In genomic region chr3:12543497-12543896, GRCh38 we compare ENCODE assay signal across 13 cellular contexts. TPM values are rescaled to one million over a fixed set of nuclear protein-coding genes. Genes with fewer than 3 reads are reported as not detected.
"Had no signal": no experiment of that assay in that cellular context is flagged by ENCODE, and none has a peak within 500 bp of the region (broad histone marks: within the 10 kb centered on the region; RNA-seq: fewer than 3 reads in every experiment).

No MANE protein-coding gene starts in this region.

RNA-seq across cellular contexts. Expression of gene MKRN2OS, which starts 1.8 kb away (rescaled TPM):
- total RNA-seq: activated B cell treated with CpG ODN at 0.5 μM for 24 hours; activated CD4-positive, alpha-beta memory T cell treated with anti-CD3 and anti-CD28 coated beads for 36 hours; activated CD4-positive, alpha-beta T cell treated with anti-CD3 and anti-CD28 coated beads, Interleukin-2, amount 10 ng/mL, durations not matched to agents 24 days and 14 days; activated CD8-positive, alpha-beta memory T cell treated with anti-CD3 and anti-CD28 coated beads for 36 hours; activated CD8-positive, alpha-beta T cell treated with anti-CD3 and anti-CD28 coated beads for 36 hours; activated naive CD8-positive, alpha-beta T cell treated with anti-CD3 and anti-CD28 coated beads, Interleukin-2, amount 10 ng/mL, durations not matched to agents 7 days and 5 days; activated T-cell treated with anti-CD3 and anti-CD28 coated beads, Interleukin-2, amount 50 U/mL, for 4 hours; activated T-cell treated with anti-CD3 and anti-CD28 coated beads, Interleukin-2, amount 50 U/mL, for 72 hours; activated T-helper 1 cell treated with anti-CD3 and anti-CD28 coated beads, Interleukin-12 subunit alpha, Interleukin-12 subunit beta, Interleukin-2, Interleukin-4 antibody, amounts not matched to agents 30 ng/mL and 10 ng/mL and 1 ng/mL, durations not matched to agents 14 hours and 24 hours and 36 hours; activated T-helper 2 cell treated with anti-CD3 and anti-CD28 coated beads, Interferon-gamma antibody, Interleukin-2, Interleukin-4, amounts not matched to agents 10 μg/mL and 5 μg/mL and 100 μg/mL, durations not matched to agents 14 hours and 24 hours and 36 hours; ascending aorta; cardiac muscle cell; chondrocyte had no signal
